ENCODE assay signal across 1 cellular context in the genomic region with DNA sequence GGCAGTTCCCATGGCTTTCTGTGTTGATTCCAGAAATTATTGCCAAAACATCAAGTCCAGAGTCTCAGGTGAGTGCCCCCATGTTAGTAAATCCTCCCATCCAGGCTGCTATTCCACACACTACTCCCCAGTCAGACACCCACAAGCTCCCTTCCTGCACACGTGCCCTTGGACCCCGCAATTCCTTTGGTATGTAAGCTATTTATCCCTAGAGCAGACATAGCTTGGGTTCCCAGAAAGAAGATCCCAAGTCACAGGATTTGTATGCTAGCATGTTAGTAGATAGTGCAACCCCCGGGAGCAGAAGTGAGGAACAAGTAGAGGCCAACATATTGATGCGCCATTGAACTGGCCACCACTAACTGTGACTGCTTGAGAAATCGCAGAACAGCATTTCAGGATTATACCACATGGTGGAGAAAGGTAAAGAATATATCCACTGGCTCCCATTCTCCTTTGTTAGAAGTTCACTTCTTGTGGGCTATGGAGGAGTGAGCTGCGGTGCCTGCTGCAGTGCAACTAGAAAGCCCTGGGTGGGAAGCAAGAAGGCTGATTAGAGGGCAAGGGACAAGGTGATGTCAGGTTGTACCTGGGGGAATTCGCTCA.
TF ChIP-seq lines count a peak whose summit lies in the region.

No MANE protein-coding gene starts in this region.

TF ChIP-seq in HepG2, 621 proteins besides CTCF, POLR2A, EP300 and RAD21 (continued from another document):
- no peak for TF ChIP-seq ZNF770 (CRISPR knock-in tag; IDR thresholded peaks at IDR 0.05)
- no peak for TF ChIP-seq ZNF142 (CRISPR knock-in tag; IDR thresholded peaks at IDR 0.05)
- TF ChIP-seq ZNF547 (CRISPR knock-in tag; IDR thresholded peaks at IDR 0.05) = no peak
- TF ChIP-seq ZNF567 (CRISPR knock-in tag; IDR thresholded peaks at IDR 0.05; ENCODE audit: borderline replicate concordance) = no peak
- no peak for TF ChIP-seq ZNF570 (CRISPR knock-in tag; IDR thresholded peaks at IDR 0.05; ENCODE audit: borderline replicate concordance)
